1 cellular context compared by ENCODE assay signal in genomic region chr12:51174501-51174900, GRCh38.
TF ChIP-seq lines count a peak whose summit lies in the region.

No MANE protein-coding gene starts in this region.

TF ChIP-seq in WTC11, 78 proteins besides CTCF, POLR2A, EP300 and RAD21 (continued from another document):
- no peak for TF ChIP-seq USF2 (CRISPR knock-in tag; IDR thresholded peaks at IDR 0.05)
